Comparison of ENCODE assay signal across 8 cellular contexts in genomic region chr10:75043256-75044121, GRCh38.
DNase-seq lines count a peak whose midpoint lies in the region; ATAC-seq lines count a peak whose summit lies in the region.

No MANE protein-coding gene starts in this region.

- no peaks in the 10 kb centered on the region for H3K27me3 ChIP-seq in effector memory CD4-positive, alpha-beta T cell (replicated peaks; ENCODE audit: control insufficient read depth, insufficient read depth, low read length, poor library complexity, severe bottlenecking)

- H3K36me3 ChIP-seq in effector memory CD4-positive, alpha-beta T cell (ENCODE audit: control insufficient read depth, insufficient read depth, low read length) = no peaks in the 10 kb centered on the region

- ATAC-seq in HG03108 (IDR thresholded peaks at IDR 0.05; ENCODE audit: unreplicated experiment) = no peak
- ATAC-seq in GM21717 (IDR thresholded peaks at IDR 0.05; ENCODE audit: unreplicated experiment) = no peak

- H3K9me3 ChIP-seq in effector memory CD4-positive, alpha-beta T cell (ENCODE audit: control insufficient read depth, low read length) = no peaks in the 10 kb centered on the region

- H3K27ac ChIP-seq in effector memory CD4-positive, alpha-beta T cell (ENCODE audit: insufficient read depth, low read length, poor library complexity, severe bottlenecking) = no peak overlapping the region

- peaks cover 6% of the 10 kb centered on the region for H3K4me1 ChIP-seq in effector memory CD4-positive, alpha-beta T cell (ENCODE audit: control insufficient read depth, insufficient read depth, low read length, poor library complexity, severe bottlenecking)

- peak; percentile 69 for DNase-seq in ELF-1 (ENCODE audit: low read depth, low spot score)
- DNase-seq in activated CD4-positive, CD25-positive, alpha-beta regulatory T cell treated with anti-CD3 and anti-CD28 coated beads, Interleukin-2, amount 50 U/mL, for 72 hours = peak; percentile 46
- DNase-seq in effector memory CD4-positive, alpha-beta T cell = peak; percentile 16 to 49 (median 16)
- DNase-seq in stimulated activated CD4-positive, alpha-beta T cell treated with anti-CD3 and anti-CD28 coated beads, Interleukin-12 subunit alpha, Interleukin-12 subunit beta, amount 100 ng/mL, for 48 hours (ENCODE audit: low read depth in 2 of 3, low spot score in 1 of 3) = peak in 2 of 3 donors; percentile 25 to 45
- DNase-seq in NCI-H1417 treated with DMSO at 0.1 percent for 48 hours (lab: John Stamatoyannopoulos, UW) = no peak
- DNase-seq in NCI-H1092 treated with DMSO at 0.1 percent for 48 hours (lab: John Stamatoyannopoulos, UW) = no peak

- H3K4me3 ChIP-seq in effector memory CD4-positive, alpha-beta T cell (ENCODE audit: insufficient read depth, low read depth, low read length, poor library complexity, severe bottlenecking) = peak overlapping the region; percentile 19

Comparison
In these comparisons a context has a peak if more than half of its experiments do, and no peak if none do; other contexts are left out.
1. DNase-seq: peak in ELF-1 (single experiment), activated CD4-positive, CD25-positive, alpha-beta regulatory T cell treated with anti-CD3 and anti-CD28 coated beads, Interleukin-2, amount 50 U/mL, for 72 hours (single experiment), effector memory CD4-positive, alpha-beta T cell (3 of 3) and stimulated activated CD4-positive, alpha-beta T cell treated with anti-CD3 and anti-CD28 coated beads, Interleukin-12 subunit alpha, Interleukin-12 subunit beta, amount 100 ng/mL, for 48 hours (2 of 3); none in NCI-H1417 treated with DMSO at 0.1 percent for 48 hours (single experiment) and NCI-H1092 treated with DMSO at 0.1 percent for 48 hours (single experiment).